15 cellular contexts compared by ENCODE assay signal in the genomic region with DNA sequence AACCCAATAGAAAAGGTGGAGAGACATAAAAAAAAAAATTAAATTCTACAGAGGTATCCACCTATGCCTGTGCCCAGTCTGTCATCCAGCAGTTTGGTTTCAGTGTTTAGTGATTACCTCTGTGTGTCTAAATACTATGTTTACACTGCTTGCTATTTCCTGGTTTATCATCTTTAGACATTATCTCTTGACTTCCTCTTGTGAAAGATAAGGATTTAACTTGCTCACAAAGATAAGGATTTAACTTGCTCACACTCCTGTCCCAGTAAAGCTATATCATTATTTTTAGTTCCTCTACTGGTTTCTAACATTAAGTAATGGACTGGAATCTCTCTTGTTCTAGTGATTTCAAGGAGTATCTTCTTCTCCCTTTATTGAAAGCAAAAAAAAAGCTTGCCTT.
"Had no signal": no experiment of that assay in that cellular context is flagged by ENCODE, and none has a peak within 500 bp of the region (broad histone marks: within the 10 kb centered on the region; RNA-seq: fewer than 3 reads in every experiment).

No MANE protein-coding gene starts in this region.

- H3K9me3 ChIP-seq: gastrocnemius medialis, left lung, spleen, transverse colon had no signal

- ATAC-seq: gastrocnemius medialis, left lung, sciatic nerve had no signal

- H3K4me1 ChIP-seq: gastrocnemius medialis, left lung, spleen, transverse colon had no signal

- H3K36me3 ChIP-seq: gastrocnemius medialis, left lung, spleen, transverse colon had no signal

- H3K4me3 Mint-ChIP-seq: activated CD8-positive, alpha-beta T cell treated with anti-CD3 and anti-CD28 coated beads for 36 hours; nephron progenitor cell; stimulated activated naive B cell treated with anti-CD40 and anti-IgM and Interleukin-4, amounts not matched to agents 10 μg/mL and 1 μg/mL and 100 μg/mL, for 72 hours had no signal

- H3K4me3 ChIP-seq: gastrocnemius medialis, left lung, spleen, transverse colon had no signal

- H3K27ac ChIP-seq: gastrocnemius medialis, left lung, spleen, transverse colon had no signal

- H3K27ac Mint-ChIP-seq: activated CD8-positive, alpha-beta T cell treated with anti-CD3 and anti-CD28 coated beads for 36 hours; nephron progenitor cell; stimulated activated naive B cell treated with anti-CD40 and anti-IgM and Interleukin-4, amounts not matched to agents 10 μg/mL and 1 μg/mL and 100 μg/mL, for 72 hours had no signal

- H3K27me3 ChIP-seq: gastrocnemius medialis, transverse colon had no signal

- DNase-seq: activated CD4-positive, alpha-beta T cell treated with anti-CD3 and anti-CD28 coated beads for 4 hours; activated CD8-positive, alpha-beta memory T cell treated with anti-CD3 and anti-CD28 coated beads, Interleukin-2, amount 50 U/mL, for 4 hours; activated CD8-positive, alpha-beta T cell treated with anti-CD3 and anti-CD28 coated beads for 36 hours; activated naive CD4-positive, alpha-beta T cell treated with Interleukin-2 at 50 U/mL for 16 hours; effector CD4-positive, alpha-beta T cell; gastrocnemius medialis; islet precursor cell; left lung; nephron progenitor cell; spleen; stimulated activated CD4-positive, alpha-beta T cell treated with anti-CD3 and anti-CD28 coated beads, Interleukin-2, amount 100 ng/mL, for 24 hours; stimulated activated naive B cell treated with anti-CD40 and anti-IgM and Interleukin-4, amounts not matched to agents 10 μg/mL and 1 μg/mL and 100 μg/mL, for 72 hours; substantia nigra; transverse colon had no signal

- H3K36me3 Mint-ChIP-seq: stimulated activated naive B cell treated with anti-CD40 and anti-IgM and Interleukin-4, amounts not matched to agents 10 μg/mL and 1 μg/mL and 100 μg/mL, for 72 hours had no signal

- H3K9me3 Mint-ChIP-seq: activated CD8-positive, alpha-beta T cell treated with anti-CD3 and anti-CD28 coated beads for 36 hours; nephron progenitor cell; stimulated activated naive B cell treated with anti-CD40 and anti-IgM and Interleukin-4, amounts not matched to agents 10 μg/mL and 1 μg/mL and 100 μg/mL, for 72 hours had no signal
